ENCODE assay signal across 36 cellular contexts in the genomic region with DNA sequence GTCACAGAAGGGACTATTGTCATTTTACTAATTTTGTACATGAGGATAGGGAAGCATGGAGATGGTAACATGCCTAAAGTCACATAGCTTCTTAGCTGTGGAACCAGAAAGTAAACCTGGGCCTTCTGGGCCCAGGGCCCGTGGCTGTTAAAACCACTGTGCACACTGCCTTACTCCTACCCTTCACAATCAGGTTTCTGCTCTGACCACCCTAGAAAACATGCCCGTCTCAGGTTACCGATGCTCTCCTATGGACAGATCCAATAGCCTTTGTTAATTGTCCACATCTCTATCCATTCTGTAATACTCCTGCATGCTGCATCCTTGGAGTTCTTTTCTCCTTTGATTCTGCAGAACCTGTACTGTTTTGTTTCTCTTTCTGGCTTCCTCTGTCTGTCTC.
"Had no signal": no experiment of that assay in that cellular context is flagged by ENCODE, and none has a peak within 500 bp of the region (broad histone marks: within the 10 kb centered on the region; RNA-seq: fewer than 3 reads in every experiment).

No MANE protein-coding gene starts in this region.

- ATAC-seq: activated CD8-positive, alpha-beta memory T cell treated with anti-CD3 and anti-CD28 coated beads, Interleukin-2, amount 10 ng/mL, durations not matched to agents 7 days and 5 days; Right ventricle myocardium inferior had no signal

- DNase-seq: activated CD4-positive, alpha-beta memory T cell treated with anti-CD3 and anti-CD28 coated beads, Interleukin-2, amount 10 ng/mL, durations not matched to agents 7 days and 5 days; activated CD4-positive, alpha-beta T cell treated with anti-CD3 and anti-CD28 coated beads for 1 hour; activated CD4-positive, alpha-beta T cell treated with anti-CD3 and anti-CD28 coated beads for 48 hours; activated CD4-positive, CD25-positive, alpha-beta regulatory T cell; activated CD8-positive, alpha-beta memory T cell treated with anti-CD3 and anti-CD28 coated beads for 24 hours; activated CD8-positive, alpha-beta memory T cell treated with anti-CD3 and anti-CD28 coated beads, Interleukin-2, amount 10 ng/mL, durations not matched to agents 7 days and 5 days; activated CD8-positive, alpha-beta memory T cell treated with anti-CD3 and anti-CD28 coated beads, Interleukin-2, amount 50 U/mL, for 48 hours; activated effector memory CD4-positive, alpha-beta T cell treated with anti-CD3 and anti-CD28 coated beads, Interleukin-2, amount 50 U/mL, for 16 hours; activated naive CD4-positive, alpha-beta T cell; activated naive CD4-positive, alpha-beta T cell treated with anti-CD3 and anti-CD28 coated beads, Interleukin-2, amount 50 U/mL, for 16 hours; activated naive CD8-positive, alpha-beta T cell treated with anti-CD3 and anti-CD28 coated beads for 36 hours; activated T-cell treated with anti-CD3 and anti-CD28 coated beads, Interleukin-2, amount 50 U/mL, for 48 hours; amniotic stem cell; aorta; brain microvascular endothelial cell; central memory CD4-positive, alpha-beta T cell; MM.1S; MV-4-11; NCI-H1092; NCI-H146; NCI-H187; NCI-H2081; NCI-H2171 treated with DMSO at 0.1 percent for 48 hours; NCI-H446; NCI-H510A treated with DMSO at 0.1 percent for 48 hours; NCI-H526 treated with DMSO at 0.1 percent for 48 hours; PC-9; SIG-M5; SW 1271; T-helper 1 cell; T-helper 2 cell; T-helper 9 cell had no signal

- H3K27me3 ChIP-seq: brain microvascular endothelial cell had no signal

- H3K9ac ChIP-seq: KMS-11 had no signal

- H3K36me3 ChIP-seq: brain microvascular endothelial cell had no signal

- H3K4me2 ChIP-seq: KMS-11, PC-9 had no signal

- H3K4me3 ChIP-seq: PC-9 had no signal

- H3K27ac ChIP-seq: brain microvascular endothelial cell, KMS-11, PC-9, RWPE1, VCaP had no signal

- H2AFZ ChIP-seq: PC-9 had no signal
